In the genomic region with DNA sequence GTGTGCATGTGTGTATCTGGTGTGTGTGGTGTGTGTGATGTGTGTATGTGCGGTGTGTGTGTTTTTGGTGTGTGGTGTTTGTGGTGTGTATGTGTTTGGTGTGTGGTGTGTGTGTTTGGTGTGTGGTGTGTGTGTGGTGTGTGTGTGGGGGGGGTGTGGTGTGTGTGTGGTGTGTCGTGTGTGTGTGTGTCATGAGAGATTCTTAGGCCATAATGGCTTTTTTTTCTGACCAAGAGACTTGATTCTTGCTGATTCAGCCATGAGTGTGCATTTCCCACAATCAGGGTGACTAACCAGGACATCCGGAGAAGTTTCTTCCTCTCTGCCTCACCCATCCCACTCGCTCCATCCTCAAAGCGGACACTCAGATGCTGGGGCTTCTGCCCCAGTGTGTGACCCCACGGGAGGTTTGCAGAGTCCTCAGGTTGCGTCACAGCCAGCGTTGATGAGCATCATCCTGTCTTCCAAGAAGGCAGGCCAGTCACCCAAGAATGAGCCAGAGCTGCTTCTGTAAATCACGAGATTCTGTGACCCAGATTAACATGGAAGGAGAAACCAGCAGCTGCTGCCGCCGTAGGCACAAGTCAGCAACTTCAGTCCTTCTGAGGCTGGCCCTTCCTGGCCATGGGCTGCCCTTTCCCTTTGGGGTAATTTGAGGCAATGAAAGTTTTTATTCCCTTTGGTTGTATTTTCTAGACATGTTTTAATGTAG, we compare ENCODE assay signal across 8 cellular contexts. TPM values are rescaled to one million over a fixed set of nuclear protein-coding genes. Genes with fewer than 3 reads are reported as not detected.
DNase-seq lines count a peak whose midpoint lies in the region; ATAC-seq, FAIRE-seq and TF ChIP-seq lines count a peak whose summit lies in the region.

No MANE protein-coding gene starts in this region.

- intact Hi-C loops in colonic mucosa (cut with DNase I): no loop called here
- intact Hi-C loops in HepG2 (cut with micrococcal nuclease; ENCODE audit: unreplicated experiment): no loop called here

- no peak overlapping the region for H2AFZ ChIP-seq in HepG2 (ENCODE audit: low read length)

- no peaks in the 10 kb centered on the region for H4K20me1 ChIP-seq in HepG2 (ENCODE audit: insufficient read depth, low read length)

- POLR2A ChIA-PET in HepG2 (lab: Yijun Ruan, JAX): interaction anchor here (2.2 kb wide), 1 partner anchor 13 kb away, joined by 20 read pairs; a partner anchor contains a TSS

- H3K4me1 ChIP-seq in colonic mucosa: no peaks in the 10 kb centered on the region
- peaks cover 49% of the 10 kb centered on the region for H3K4me1 ChIP-seq in HepG2 (ENCODE audit: insufficient read depth, low read length)

- H3K4me2 ChIP-seq in HepG2 (ENCODE audit: low read depth, low read length): peak overlapping the region; percentile 51

- ATAC-seq in HepG2: no peak

- in situ Hi-C loops in HepG2 (cut with HindIII; ENCODE audit: extremely low pct_ligation_motif_present, low pct_unique_long_range_greater_than_20kb): no loop called here

- H3K27me3 ChIP-seq in colonic mucosa (no peaks in the 10 kb centered on the region), HepG2 (ENCODE audit: control insufficient read depth in 1 of 2, insufficient read depth in 2 of 2, low read length in 2 of 2) (peaks cover 0 to 3% of the 10 kb centered on the region in 2 experiments; a peak in 1 of 5 replicates)

- H3K4me3 ChIP-seq in SK-N-MC (peak overlapping the region; percentile 6; the same call in 1 of the 2 replicates), colonic mucosa (no peak overlapping the region), HepG2 (replicated peaks in 1 of 3; ENCODE audit: insufficient read depth in 1 of 3, low read depth in 2 of 3, low read length in 3 of 3) (peak overlapping the region in 1 of 3 experiments; percentile 38; a peak in 1 of 6 replicates)

- no TSS peak for BruUV-seq in HepG2 (replicated peaks; lab: Mats Ljungman, UMichigan)

- TF ChIP-seq RAD21 in HepG2 (CRISPR knock-in tag; IDR thresholded peaks at IDR 0.05): no peak

- DNase-seq in GM03348 (ENCODE audit: low spot score): peak; percentile 89
- no peak for DNase-seq in SK-N-MC (ENCODE audit: low read depth, low spot score)
- DNase-seq in colonic mucosa: peak; percentile 62
- peak; percentile 62 for DNase-seq in HepG2 (ENCODE audit: low spot score)
- DNase-seq in stimulated activated CD4-positive, alpha-beta T cell treated with anti-CD3 and anti-CD28 coated beads, Interleukin-2, amount 100 ng/mL, for 48 hours: peak; percentile 32 to 35
- no peak for DNase-seq in DMS79 treated with DMSO at 0.1 percent for 48 hours (lab: John Stamatoyannopoulos, UW)
- DNase-seq in NCI-H345 (lab: John Stamatoyannopoulos, UW): no peak
- DNase-seq in NCI-H510A (lab: John Stamatoyannopoulos, UW): no peak

- H3K9me3 ChIP-seq in SK-N-MC (ENCODE audit: low read depth, low read length) (no peaks in the 10 kb centered on the region), colonic mucosa (no peaks in the 10 kb centered on the region), HepG2 (ENCODE audit: low read length) (no peaks in the 10 kb centered on the region)

- H3K27ac ChIP-seq in SK-N-MC: peak overlapping the region; percentile 58
- peak overlapping the region; percentile 31 for H3K27ac ChIP-seq in colonic mucosa
- no peak overlapping the region for H3K27ac ChIP-seq in HepG2 (ENCODE audit: extremely low read length, insufficient read depth, low read length)

- CTCF ChIA-PET in HepG2 (lab: Yijun Ruan, JAX; ENCODE audit: low intra/inter-chr PET ratio, low total read pairs): no interaction called here

- 19% methylated on average over 8 of the region's 11 CpGs for WGBS in HepG2 (ENCODE audit: low lambda C conversion rate)

- H3K9ac ChIP-seq in SK-N-MC (ENCODE audit: insufficient read length): no peak overlapping the region
- peak overlapping the region in 1 of 2 donors; percentile 26 for H3K9ac ChIP-seq in colonic mucosa (ENCODE audit: low read depth in 2 of 2, low read length in 2 of 2)
- no peak overlapping the region for H3K9ac ChIP-seq in HepG2 (ENCODE audit: insufficient read depth, low read depth, low read length)

- no peak for TF ChIP-seq POLR2A in HepG2 (IDR thresholded peaks at IDR 0.05; ENCODE audit: insufficient read depth in 1 of 2, low read depth in 2 of 2, low read length in 2 of 2)

- no peaks in the 10 kb centered on the region for H3K79me2 ChIP-seq in HepG2 (ENCODE audit: insufficient read depth, low read length)

- TF ChIP-seq EP300 in HepG2 (IDR thresholded peaks at IDR 0.05; ENCODE audit: low read depth in 2 of 2, low read length in 2 of 2) (no peak), HepG2 (CRISPR knock-in tag; IDR thresholded peaks at IDR 0.05; ENCODE audit: borderline replicate concordance) (no peak)

- TF ChIP-seq CTCF in colonic mucosa (IDR thresholded peaks at IDR 0.05) (no peak), HepG2 (CRISPR knock-in tag; IDR thresholded peaks at IDR 0.05) (no peak)

- FAIRE-seq in HepG2 (lab: Jason Lieb, UNC): no peak

- H3K36me3 ChIP-seq in SK-N-MC (ENCODE audit: insufficient read depth, low read length) (peaks cover 10% of the 10 kb centered on the region; the same call in 1 of the 2 replicates), colonic mucosa (no peaks in the 10 kb centered on the region), HepG2 (replicated peaks in 1 of 2; ENCODE audit: control insufficient read depth in 1 of 2, insufficient read depth in 2 of 2, low read length in 2 of 2) (no peaks in the 10 kb centered on the region)

TF ChIP-seq in HepG2, 621 proteins besides CTCF, POLR2A, EP300 and RAD21 (continues in another document):
- TF ChIP-seq MAFG (CRISPR knock-in tag; IDR thresholded peaks at IDR 0.05) (peak; percentile 94), ETV5 (CRISPR knock-in tag; IDR thresholded peaks at IDR 0.05; ENCODE audit: borderline replicate concordance) (peak; percentile 61; the same call in 1 of the 2 replicates), FOXA1 (IDR thresholded peaks at IDR 0.05) (0 out of 2 replicates have a peak, but pooled peaks have one; percentile 14), FOXA1 (CRISPR knock-in tag; IDR thresholded peaks at IDR 0.05) (no peak), TARDBP (CRISPR knock-in tag; IDR thresholded peaks at IDR 0.05) (no peak), HNRNPL (IDR thresholded peaks at IDR 0.05; ENCODE audit: low read depth, low read length) (0 out of 2 replicates have a peak, but pooled peaks have one; percentile 37)

RNA-seq across cellular contexts. Expression of a gene that starts 12.5 kb away (rescaled TPM):
- total RNA-seq in colonic mucosa (10 to 100 TPM; 32.1 to 69.9 TPM), HepG2 (2016; rRNA removed; fragmentation: Illumina TruSeq; extraction: Trizol) (40.0 and 78.1 TPM in 2 replicates)
- total RNA-seq in HepG2 (2016; cell fraction: cytosol; rRNA removed; fragmentation: Illumina TruSeq; extraction: Trizol; ENCODE audit: low read depth): 3.8 and 5.8 TPM in 2 replicates
- 40.5 and 78.7 TPM in 2 replicates for total RNA-seq in HepG2 (2016; cell fraction: insoluble cytoplasmic fraction; rRNA removed; fragmentation: Illumina TruSeq; extraction: Trizol)
- 8.0 and 8.5 TPM in 2 replicates for total RNA-seq in HepG2 (2016; cell fraction: membrane; rRNA removed; fragmentation: Illumina TruSeq; extraction: Trizol)
- 52.9 and 63.4 TPM in 2 replicates for total RNA-seq in HepG2 (2016; cell fraction: nucleus; rRNA removed; fragmentation: Illumina TruSeq; extraction: Trizol)
- polyA plus RNA-seq in HepG2 (2011; rRNA removed): 83.8 and 113 TPM in 2 replicates
- 73.7 and 84.1 TPM in 2 replicates for polyA plus RNA-seq in HepG2 (2011; cell fraction: cytosol; rRNA removed)
- 20.1 and 27.7 TPM in 2 replicates for polyA plus RNA-seq in HepG2 (2011; cell fraction: nucleus; rRNA removed)
- polyA plus RNA-seq in HepG2 (2012): 48.9 and 56.9 TPM in 2 replicates
- polyA plus RNA-seq in HepG2 (2016; cell fraction: cytosol; fragmentation: Illumina TruSeq; extraction: Trizol; ENCODE audit: low read depth): 4.8 and 5.2 TPM in 2 replicates
- 36.0 and 42.5 TPM in 2 replicates for polyA plus RNA-seq in HepG2 (2016; cell fraction: insoluble cytoplasmic fraction; fragmentation: Illumina TruSeq; extraction: Trizol; ENCODE audit: low read depth)
- polyA plus RNA-seq in HepG2 (2016; cell fraction: membrane; fragmentation: Illumina TruSeq; extraction: Trizol; ENCODE audit: low read depth): 5.3 and 5.5 TPM in 2 replicates
- polyA plus RNA-seq in HepG2 (2016; cell fraction: nucleus; fragmentation: Illumina TruSeq; extraction: Trizol; ENCODE audit: insufficient read depth, low read depth): 85.9 and 86.3 TPM in 2 replicates
- polyA minus RNA-seq in HepG2 (2011; rRNA and poly(A)+ RNA removed; ENCODE audit: low replicate concordance): 18.9 and 34.3 TPM in 2 replicates
- polyA minus RNA-seq in HepG2 (2011; cell fraction: cytosol; rRNA and poly(A)+ RNA removed): 21.2 and 31.1 TPM in 2 replicates
- polyA minus RNA-seq in HepG2 (2011; cell fraction: nucleus; rRNA and poly(A)+ RNA removed): 11.2 and 15.9 TPM in 2 replicates

Comparison
In these comparisons a context has a peak if more than half of its experiments do, and no peak if none do; other contexts are left out.
1. DNase-seq: peak in GM03348 (single experiment), colonic mucosa (single experiment), HepG2 (single experiment) and stimulated activated CD4-positive, alpha-beta T cell treated with anti-CD3 and anti-CD28 coated beads, Interleukin-2, amount 100 ng/mL, for 48 hours (2 of 2); none in SK-N-MC (single experiment), DMS79 treated with DMSO at 0.1 percent for 48 hours (single experiment), NCI-H345 (single experiment) and NCI-H510A (single experiment).